Comparison of ENCODE assay signal across 1 cellular context in the genomic region with DNA sequence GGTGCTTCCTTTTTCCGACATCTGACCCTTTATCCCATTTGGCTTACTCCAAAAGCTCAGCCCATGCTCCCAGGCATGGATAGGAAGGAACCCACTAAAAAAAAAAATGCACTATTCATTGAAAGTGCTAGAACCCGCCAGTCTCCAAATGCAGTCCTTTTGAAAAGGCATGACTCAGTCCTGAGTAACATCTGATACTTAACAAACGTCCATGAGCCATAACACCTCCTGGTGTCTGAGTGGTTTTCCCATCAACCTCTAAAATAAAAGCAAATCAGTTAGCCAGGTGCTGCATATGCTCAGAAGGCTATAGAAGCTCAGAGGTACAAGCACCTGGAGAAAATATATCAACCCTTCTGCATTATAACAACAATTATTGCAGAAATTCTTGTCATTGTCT.
TF ChIP-seq lines count a peak whose summit lies in the region.

No MANE protein-coding gene starts in this region.

TF ChIP-seq in GM23338, 12 proteins besides CTCF, POLR2A, EP300 and RAD21 (continued from another document):
- TF ChIP-seq, protein P1, sequence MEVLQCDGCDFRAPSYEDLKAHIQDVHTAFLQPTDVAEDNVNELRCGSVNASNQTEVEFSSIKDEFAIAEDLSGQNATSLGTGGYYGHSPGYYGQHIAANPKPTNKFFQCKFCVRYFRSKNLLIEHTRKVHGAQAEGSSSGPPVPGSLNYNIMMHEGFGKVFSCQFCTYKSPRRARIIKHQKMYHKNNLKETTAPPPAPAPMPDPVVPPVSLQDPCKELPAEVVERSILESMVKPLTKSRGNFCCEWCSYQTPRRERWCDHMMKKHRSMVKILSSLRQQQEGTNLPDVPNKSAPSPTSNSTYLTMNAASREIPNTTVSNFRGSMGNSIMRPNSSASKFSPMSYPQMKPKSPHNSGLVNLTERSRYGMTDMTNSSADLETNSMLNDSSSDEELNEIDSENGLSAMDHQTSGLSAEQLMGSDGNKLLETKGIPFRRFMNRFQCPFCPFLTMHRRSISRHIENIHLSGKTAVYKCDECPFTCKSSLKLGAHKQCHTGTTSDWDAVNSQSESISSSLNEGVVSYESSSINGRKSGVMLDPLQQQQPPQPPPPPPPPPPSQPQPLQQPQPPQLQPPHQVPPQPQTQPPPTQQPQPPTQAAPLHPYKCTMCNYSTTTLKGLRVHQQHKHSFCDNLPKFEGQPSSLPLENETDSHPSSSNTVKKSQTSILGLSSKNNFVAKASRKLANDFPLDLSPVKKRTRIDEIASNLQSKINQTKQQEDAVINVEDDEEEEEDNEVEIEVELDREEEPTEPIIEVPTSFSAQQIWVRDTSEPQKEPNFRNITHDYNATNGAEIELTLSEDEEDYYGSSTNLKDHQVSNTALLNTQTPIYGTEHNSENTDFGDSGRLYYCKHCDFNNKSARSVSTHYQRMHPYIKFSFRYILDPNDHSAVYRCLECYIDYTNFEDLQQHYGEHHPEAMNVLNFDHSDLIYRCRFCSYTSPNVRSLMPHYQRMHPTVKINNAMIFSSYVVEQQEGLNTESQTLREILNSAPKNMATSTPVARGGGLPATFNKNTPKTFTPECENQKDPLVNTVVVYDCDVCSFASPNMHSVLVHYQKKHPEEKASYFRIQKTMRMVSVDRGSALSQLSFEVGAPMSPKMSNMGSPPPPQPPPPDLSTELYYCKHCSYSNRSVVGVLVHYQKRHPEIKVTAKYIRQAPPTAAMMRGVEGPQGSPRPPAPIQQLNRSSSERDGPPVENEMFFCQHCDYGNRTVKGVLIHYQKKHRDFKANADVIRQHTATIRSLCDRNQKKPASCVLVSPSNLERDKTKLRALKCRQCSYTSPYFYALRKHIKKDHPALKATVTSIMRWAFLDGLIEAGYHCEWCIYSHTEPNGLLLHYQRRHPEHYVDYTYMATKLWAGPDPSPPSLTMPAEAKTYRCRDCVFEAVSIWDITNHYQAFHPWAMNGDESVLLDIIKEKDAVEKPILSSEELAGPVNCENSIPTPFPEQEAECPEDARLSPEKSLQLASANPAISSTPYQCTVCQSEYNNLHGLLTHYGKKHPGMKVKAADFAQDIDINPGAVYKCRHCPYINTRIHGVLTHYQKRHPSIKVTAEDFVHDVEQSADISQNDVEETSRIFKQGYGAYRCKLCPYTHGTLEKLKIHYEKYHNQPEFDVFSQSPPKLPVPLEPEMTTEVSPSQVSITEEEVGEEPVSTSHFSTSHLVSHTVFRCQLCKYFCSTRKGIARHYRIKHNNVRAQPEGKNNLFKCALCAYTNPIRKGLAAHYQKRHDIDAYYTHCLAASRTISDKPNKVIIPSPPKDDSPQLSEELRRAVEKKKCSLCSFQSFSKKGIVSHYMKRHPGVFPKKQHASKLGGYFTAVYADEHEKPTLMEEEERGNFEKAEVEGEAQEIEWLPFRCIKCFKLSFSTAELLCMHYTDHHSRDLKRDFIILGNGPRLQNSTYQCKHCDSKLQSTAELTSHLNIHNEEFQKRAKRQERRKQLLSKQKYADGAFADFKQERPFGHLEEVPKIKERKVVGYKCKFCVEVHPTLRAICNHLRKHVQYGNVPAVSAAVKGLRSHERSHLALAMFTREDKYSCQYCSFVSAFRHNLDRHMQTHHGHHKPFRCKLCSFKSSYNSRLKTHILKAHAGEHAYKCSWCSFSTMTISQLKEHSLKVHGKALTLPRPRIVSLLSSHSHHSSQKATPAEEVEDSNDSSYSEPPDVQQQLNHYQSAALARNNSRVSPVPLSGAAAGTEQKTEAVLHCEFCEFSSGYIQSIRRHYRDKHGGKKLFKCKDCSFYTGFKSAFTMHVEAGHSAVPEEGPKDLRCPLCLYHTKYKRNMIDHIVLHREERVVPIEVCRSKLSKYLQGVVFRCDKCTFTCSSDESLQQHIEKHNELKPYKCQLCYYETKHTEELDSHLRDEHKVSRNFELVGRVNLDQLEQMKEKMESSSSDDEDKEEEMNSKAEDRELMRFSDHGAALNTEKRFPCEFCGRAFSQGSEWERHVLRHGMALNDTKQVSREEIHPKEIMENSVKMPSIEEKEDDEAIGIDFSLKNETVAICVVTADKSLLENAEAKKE (CRISPR knock-in tag; IDR thresholded peaks at IDR 0.05) = no peak
- TF ChIP-seq, protein P2, sequence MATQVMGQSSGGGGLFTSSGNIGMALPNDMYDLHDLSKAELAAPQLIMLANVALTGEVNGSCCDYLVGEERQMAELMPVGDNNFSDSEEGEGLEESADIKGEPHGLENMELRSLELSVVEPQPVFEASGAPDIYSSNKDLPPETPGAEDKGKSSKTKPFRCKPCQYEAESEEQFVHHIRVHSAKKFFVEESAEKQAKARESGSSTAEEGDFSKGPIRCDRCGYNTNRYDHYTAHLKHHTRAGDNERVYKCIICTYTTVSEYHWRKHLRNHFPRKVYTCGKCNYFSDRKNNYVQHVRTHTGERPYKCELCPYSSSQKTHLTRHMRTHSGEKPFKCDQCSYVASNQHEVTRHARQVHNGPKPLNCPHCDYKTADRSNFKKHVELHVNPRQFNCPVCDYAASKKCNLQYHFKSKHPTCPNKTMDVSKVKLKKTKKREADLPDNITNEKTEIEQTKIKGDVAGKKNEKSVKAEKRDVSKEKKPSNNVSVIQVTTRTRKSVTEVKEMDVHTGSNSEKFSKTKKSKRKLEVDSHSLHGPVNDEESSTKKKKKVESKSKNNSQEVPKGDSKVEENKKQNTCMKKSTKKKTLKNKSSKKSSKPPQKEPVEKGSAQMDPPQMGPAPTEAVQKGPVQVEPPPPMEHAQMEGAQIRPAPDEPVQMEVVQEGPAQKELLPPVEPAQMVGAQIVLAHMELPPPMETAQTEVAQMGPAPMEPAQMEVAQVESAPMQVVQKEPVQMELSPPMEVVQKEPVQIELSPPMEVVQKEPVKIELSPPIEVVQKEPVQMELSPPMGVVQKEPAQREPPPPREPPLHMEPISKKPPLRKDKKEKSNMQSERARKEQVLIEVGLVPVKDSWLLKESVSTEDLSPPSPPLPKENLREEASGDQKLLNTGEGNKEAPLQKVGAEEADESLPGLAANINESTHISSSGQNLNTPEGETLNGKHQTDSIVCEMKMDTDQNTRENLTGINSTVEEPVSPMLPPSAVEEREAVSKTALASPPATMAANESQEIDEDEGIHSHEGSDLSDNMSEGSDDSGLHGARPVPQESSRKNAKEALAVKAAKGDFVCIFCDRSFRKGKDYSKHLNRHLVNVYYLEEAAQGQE (IDR thresholded peaks at IDR 0.05; ENCODE audit: unreplicated experiment) = no peak
- no peak for TF ChIP-seq EZH2 (IDR thresholded peaks at IDR 0.05; ENCODE audit: low read depth, unreplicated experiment)
- TF ChIP-seq ZNF114 (CRISPR knock-in tag; IDR thresholded peaks at IDR 0.05) = no peak
- no peak for TF ChIP-seq JUNB (IDR thresholded peaks at IDR 0.05; ENCODE audit: unreplicated experiment)
- TF ChIP-seq POLR2AphosphoS5 (IDR thresholded peaks at IDR 0.05; ENCODE audit: low read depth) = no peak
- no peak for TF ChIP-seq EZH2phosphoT487 (IDR thresholded peaks at IDR 0.05; ENCODE audit: unreplicated experiment)
- TF ChIP-seq, protein P3, sequence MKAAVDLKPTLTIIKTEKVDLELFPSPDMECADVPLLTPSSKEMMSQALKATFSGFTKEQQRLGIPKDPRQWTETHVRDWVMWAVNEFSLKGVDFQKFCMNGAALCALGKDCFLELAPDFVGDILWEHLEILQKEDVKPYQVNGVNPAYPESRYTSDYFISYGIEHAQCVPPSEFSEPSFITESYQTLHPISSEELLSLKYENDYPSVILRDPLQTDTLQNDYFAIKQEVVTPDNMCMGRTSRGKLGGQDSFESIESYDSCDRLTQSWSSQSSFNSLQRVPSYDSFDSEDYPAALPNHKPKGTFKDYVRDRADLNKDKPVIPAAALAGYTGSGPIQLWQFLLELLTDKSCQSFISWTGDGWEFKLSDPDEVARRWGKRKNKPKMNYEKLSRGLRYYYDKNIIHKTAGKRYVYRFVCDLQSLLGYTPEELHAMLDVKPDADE (IDR thresholded peaks at IDR 0.05) = no peak
- TF ChIP-seq ZNF331 (CRISPR knock-in tag; IDR thresholded peaks at IDR 0.05; ENCODE audit: low read depth) = no peak
